8 cellular contexts compared by ENCODE assay signal in the genomic region with DNA sequence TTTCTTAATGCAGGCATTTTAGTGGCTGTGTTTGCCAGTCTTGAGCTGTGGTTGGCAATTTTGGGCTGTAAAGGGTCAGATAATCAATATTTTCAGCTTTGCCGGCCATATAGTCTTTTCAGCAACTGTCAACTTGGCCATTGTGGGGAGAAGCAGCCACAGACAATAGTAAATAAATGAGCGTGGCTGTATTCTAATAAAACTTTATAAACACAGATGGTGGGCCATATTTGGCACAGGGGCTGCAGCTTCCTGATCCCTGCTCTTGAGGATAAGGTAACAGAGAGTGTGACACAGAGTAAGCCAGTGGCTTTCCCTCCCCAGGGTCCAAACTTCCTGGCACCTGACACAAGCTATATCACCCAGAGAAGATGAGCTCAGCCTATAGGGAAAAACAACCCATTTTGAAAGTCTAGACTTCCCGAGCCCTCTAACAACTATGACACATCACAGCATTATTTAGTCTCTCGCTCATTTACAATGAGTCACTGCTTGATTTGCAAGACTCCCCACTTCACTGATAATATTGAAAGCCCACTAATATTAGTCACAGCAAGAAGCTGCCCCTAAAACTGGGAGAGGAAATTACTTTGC.
DNase-seq lines count a peak whose midpoint lies in the region; ATAC-seq and TF ChIP-seq lines count a peak whose summit lies in the region.

No MANE protein-coding gene starts in this region.

- H3K4me3 ChIP-seq in AG04450 (ENCODE audit: low read depth, low read length) (no peak overlapping the region), HUES48 (ENCODE audit: low read depth, low read length) (no peak overlapping the region), sigmoid colon (no peak overlapping the region)

- TF ChIP-seq EP300 in sigmoid colon (IDR thresholded peaks at IDR 0.05) = no peak

- TF ChIP-seq POLR2A in sigmoid colon (IDR thresholded peaks at IDR 0.05) = no peak

- WGBS in sigmoid colon, 2 donors = 46 to 65% methylated on average over 4 of the region's 4 CpGs

- CTCF ChIA-PET in AG04450 (lab: Charles Lee) = interaction anchor here (0.7 kb wide), 1 partner anchor 45 kb away, joined by 3 read pairs; no protein-coding TSS in a partner anchor

- H3K36me3 ChIP-seq in HUES48 (ENCODE audit: control insufficient read depth, insufficient read depth, low read length) = no peaks in the 10 kb centered on the region
- no peaks in the 10 kb centered on the region for H3K36me3 ChIP-seq in sigmoid colon

- H3K27ac ChIP-seq in AG04450 (ENCODE audit: low read depth, low read length) (no peak overlapping the region), HUES48 (ENCODE audit: low read depth, low read length) (peak overlapping the region; percentile 83), epithelial cell of prostate (peak overlapping the region; percentile 67), sigmoid colon (no peak overlapping the region)

- no peak overlapping the region for H3K9ac ChIP-seq in HUES48 (ENCODE audit: low read depth, low read length)

- H3K9me3 ChIP-seq in AG04450 (ENCODE audit: control insufficient read depth, insufficient read depth, low read length) = no peaks in the 10 kb centered on the region
- H3K9me3 ChIP-seq in HUES48 (ENCODE audit: control insufficient read depth, insufficient read depth, low read length) = no peaks in the 10 kb centered on the region
- H3K9me3 ChIP-seq in sigmoid colon = no peaks in the 10 kb centered on the region

- H3K27me3 ChIP-seq in AG04450 (ENCODE audit: control insufficient read depth, insufficient read depth, low read length) (no peaks in the 10 kb centered on the region), HUES48 (ENCODE audit: control insufficient read depth, insufficient read depth, low read length) (no peaks in the 10 kb centered on the region), sigmoid colon (no peaks in the 10 kb centered on the region)

- POLR2A ChIA-PET in AG04450 (lab: Yijun Ruan, JAX) = interaction anchor here (0.6 kb wide), 1 partner anchor 1620 kb away, joined by 4 read pairs; no protein-coding TSS in a partner anchor

- peak; percentile 58 for ATAC-seq in GM19035 (IDR thresholded peaks at IDR 0.05; ENCODE audit: unreplicated experiment)

- TF ChIP-seq CTCF in AG04450 (IDR thresholded peaks at IDR 0.05; ENCODE audit: low read depth, low read length) (no peak), sigmoid colon (IDR thresholded peaks at IDR 0.05) (no peak)

- intact Hi-C loops in sigmoid colon (cut with DNase I) = no loop called here

- DNase-seq in AG04450 (ENCODE audit: low read depth, low spot score) = peak; percentile 34
- peak; percentile 84 for DNase-seq in epithelial cell of prostate (ENCODE audit: low read depth, low spot score)
- no peak for DNase-seq in sigmoid colon
- no peak for DNase-seq in DMS79 (lab: John Stamatoyannopoulos, UW)
- DNase-seq in NCI-H128 (lab: John Stamatoyannopoulos, UW; ENCODE audit: unreplicated experiment) = no peak
- DNase-seq in stimulated activated CD4-positive, alpha-beta T cell treated with anti-CD3 and anti-CD28 coated beads, Interleukin-12 subunit alpha, Interleukin-12 subunit beta, amount 100 ng/mL, for 4 hours = no peak

- peaks cover 3% of the 10 kb centered on the region; the same call in 1 of the 2 replicates for H3K4me1 ChIP-seq in HUES48 (ENCODE audit: control insufficient read depth, insufficient read depth, low read length)
- no peaks in the 10 kb centered on the region for H3K4me1 ChIP-seq in sigmoid colon

Comparison
In these comparisons a context has a peak if more than half of its experiments do, and no peak if none do; other contexts are left out.
1. DNase-seq: peak in AG04450 (single experiment) and epithelial cell of prostate (single experiment); none in sigmoid colon (single experiment), DMS79 (single experiment), NCI-H128 (single experiment) and stimulated activated CD4-positive, alpha-beta T cell treated with anti-CD3 and anti-CD28 coated beads, Interleukin-12 subunit alpha, Interleukin-12 subunit beta, amount 100 ng/mL, for 4 hours (single experiment).
2. H3K27ac ChIP-seq: peak in HUES48 (single experiment) and epithelial cell of prostate (single experiment); none in AG04450 (single experiment) and sigmoid colon (0 of 4).